ENCODE assay signal across 15 cellular contexts in the genomic region with DNA sequence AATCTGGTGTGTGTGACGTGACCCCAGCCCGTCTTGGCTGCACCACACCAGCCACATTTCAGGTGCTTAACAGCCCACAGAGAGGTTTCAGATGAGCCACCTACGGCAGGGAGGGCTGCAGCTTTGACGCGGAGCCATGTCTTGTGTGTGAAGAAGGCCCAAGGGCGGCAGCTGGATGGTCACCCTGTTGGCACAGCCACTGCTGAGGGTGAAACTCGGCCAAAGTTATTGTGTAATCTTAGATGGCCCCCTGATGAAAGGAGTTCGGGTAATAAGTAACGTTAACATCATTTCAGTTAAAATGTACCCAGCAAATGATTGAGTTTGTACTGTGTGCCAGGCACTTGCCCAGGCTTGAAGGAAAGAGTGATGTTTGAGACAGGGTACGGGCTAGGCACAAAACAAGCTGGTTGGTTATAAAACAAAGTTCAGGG.
DNase-seq lines count a peak whose midpoint lies in the region; ATAC-seq, FAIRE-seq and TF ChIP-seq lines count a peak whose summit lies in the region.
"Had no signal": no experiment of that assay in that cellular context is flagged by ENCODE, and none has a peak within 500 bp of the region (broad histone marks: within the 10 kb centered on the region; RNA-seq: fewer than 3 reads in every experiment).

No MANE protein-coding gene starts in this region.

- FAIRE-seq in HepG2 (lab: Jason Lieb, UNC): no peak
- FAIRE-seq: GM18507 had no signal

- TF ChIP-seq EP300 in HepG2 (IDR thresholded peaks at IDR 0.05; ENCODE audit: low read depth in 2 of 2, low read length in 2 of 2): no peak
- TF ChIP-seq EP300 in HepG2 (CRISPR knock-in tag; IDR thresholded peaks at IDR 0.05; ENCODE audit: borderline replicate concordance): no peak

- H3K27ac Mint-ChIP-seq in glutamatergic neuron (ENCODE audit: unreplicated experiment): no peak overlapping the region

- peaks cover 2% of the 10 kb centered on the region for H3K27me3 Mint-ChIP-seq in glutamatergic neuron (ENCODE audit: unreplicated experiment)

- CTCF ChIA-PET in HepG2 (lab: Yijun Ruan, JAX; ENCODE audit: low intra/inter-chr PET ratio, low total read pairs): no interaction called here

- H3K79me2 ChIP-seq in HepG2 (ENCODE audit: insufficient read depth, low read length): no peaks in the 10 kb centered on the region

- peak overlapping the region in 1 of 2 donors; percentile 70 for H3K27ac ChIP-seq in right atrium auricular region
- no peak overlapping the region for H3K27ac ChIP-seq in right cardiac atrium (ENCODE audit: low read length)
- H3K27ac ChIP-seq in RWPE2 (ENCODE audit: poor library complexity, severe bottlenecking): peak overlapping the region; percentile 74
- no peak overlapping the region for H3K27ac ChIP-seq in HepG2 (ENCODE audit: extremely low read length, insufficient read depth, low read length)
- H3K27ac ChIP-seq: dorsolateral prefrontal cortex, tibial artery had no signal

- H3K36me3 ChIP-seq in right atrium auricular region: peaks cover 46% of the 10 kb centered on the region
- peaks cover 86% of the 10 kb centered on the region for H3K36me3 ChIP-seq in RWPE2 (ENCODE audit: low read depth)
- peaks cover 62 to 93% of the 10 kb centered on the region in 2 experiments for H3K36me3 ChIP-seq in HepG2 (replicated peaks in 1 of 2; ENCODE audit: control insufficient read depth in 1 of 2, insufficient read depth in 2 of 2, low read length in 2 of 2)

- H3K27me3 ChIP-seq in right atrium auricular region (no peaks in the 10 kb centered on the region), right cardiac atrium (ENCODE audit: control insufficient read depth, insufficient read depth) (no peaks in the 10 kb centered on the region), RWPE2 (ENCODE audit: insufficient read depth, poor library complexity, severe bottlenecking) (no peaks in the 10 kb centered on the region), HepG2 (ENCODE audit: control insufficient read depth in 1 of 2, insufficient read depth in 2 of 2, low read length in 2 of 2) (no peaks in the 10 kb centered on the region)
- H3K27me3 ChIP-seq: tibial artery had no signal

- no peak overlapping the region for H3K4me3 Mint-ChIP-seq in glutamatergic neuron (ENCODE audit: unreplicated experiment)

- H3K9me3 ChIP-seq in right atrium auricular region (no peaks in the 10 kb centered on the region), right cardiac atrium (ENCODE audit: control insufficient read depth, low read length) (no peaks in the 10 kb centered on the region), RWPE2 (ENCODE audit: severe bottlenecking) (no peaks in the 10 kb centered on the region), HepG2 (ENCODE audit: low read length) (no peaks in the 10 kb centered on the region)
- H3K9me3 ChIP-seq: tibial artery had no signal

- H3K4me1 ChIP-seq in right atrium auricular region (peaks cover 0 to 59% of the 10 kb centered on the region in 2 donors), right cardiac atrium (ENCODE audit: control insufficient read depth, insufficient read depth, low read length) (peaks cover 17% of the 10 kb centered on the region), RWPE2 (ENCODE audit: insufficient read depth, poor library complexity, severe bottlenecking) (peaks cover 28% of the 10 kb centered on the region), HepG2 (ENCODE audit: insufficient read depth, low read length) (peaks cover 32% of the 10 kb centered on the region)
- H3K4me1 ChIP-seq: tibial artery had no signal

- H3K9me3 Mint-ChIP-seq in glutamatergic neuron (ENCODE audit: unreplicated experiment): no peaks in the 10 kb centered on the region

- no peak overlapping the region for H3K4me2 ChIP-seq in HepG2 (ENCODE audit: low read depth, low read length)

- H4K20me1 ChIP-seq in HepG2 (ENCODE audit: insufficient read depth, low read length): peaks cover 2% of the 10 kb centered on the region; the same call in 1 of the 2 replicates

- TF ChIP-seq CTCF in right atrium auricular region (IDR thresholded peaks at IDR 0.05) (no peak), RWPE2 (IDR thresholded peaks at IDR 0.05; ENCODE audit: poor library complexity, severe bottlenecking) (no peak), HepG2 (CRISPR knock-in tag; IDR thresholded peaks at IDR 0.05) (no peak), glutamatergic neuron (IDR thresholded peaks at IDR 0.05; ENCODE audit: partially characterized antibody, unreplicated experiment) (no peak), foreskin fibroblast (IDR thresholded peaks at IDR 0.05; ENCODE audit: low read depth, low read length) (no peak)

- no peak for TF ChIP-seq POLR2A in HepG2 (IDR thresholded peaks at IDR 0.05; ENCODE audit: insufficient read depth in 1 of 2, low read depth in 2 of 2, low read length in 2 of 2)

- ATAC-seq in right cardiac atrium: no peak
- ATAC-seq in RWPE2 (ENCODE audit: low read depth): no peak
- ATAC-seq in HepG2: no peak
- ATAC-seq in HG02798 (IDR thresholded peaks at IDR 0.05; ENCODE audit: poor library complexity, unreplicated experiment): no peak

- H3K4me1 Mint-ChIP-seq in glutamatergic neuron (ENCODE audit: low read depth, unreplicated experiment): peaks cover 4% of the 10 kb centered on the region

- 83% methylated on average over 10 of the region's 10 CpGs for WGBS in right cardiac atrium
- 84% methylated on average over 10 of the region's 10 CpGs for WGBS in HepG2 (ENCODE audit: low lambda C conversion rate)

- POLR2A ChIA-PET in HepG2 (lab: Yijun Ruan, JAX): no interaction called here

- intact Hi-C loops in right cardiac atrium (cut with DNase I) (no loop called here), HepG2 (cut with micrococcal nuclease; ENCODE audit: unreplicated experiment) (no loop called here)

- DNase-seq in right atrium auricular region (ENCODE audit: low spot score) (peak; percentile 52), right cardiac atrium (no peak), RWPE2 (ENCODE audit: low spot score) (no peak), HepG2 (ENCODE audit: low spot score) (no peak), glutamatergic neuron (no peak), SIG-M5 (lab: John Stamatoyannopoulos, UW) (no peak), foreskin fibroblast (no peak)
- DNase-seq: activated CD4-positive, alpha-beta T cell treated with anti-CD3 and anti-CD28 coated beads, Interleukin-2, amount 50 U/mL, for 4 hours; dorsolateral prefrontal cortex; mesendoderm; NCI-H2081 treated with DMSO at 0.1 percent for 48 hours; retina; tibial artery had no signal

- no peak overlapping the region for H3K9ac ChIP-seq in HepG2 (ENCODE audit: insufficient read depth, low read depth, low read length)

- in situ Hi-C loops in HepG2 (cut with HindIII; ENCODE audit: extremely low pct_ligation_motif_present, low pct_unique_long_range_greater_than_20kb): no loop called here

- BruUV-seq in HepG2 (replicated peaks; lab: Mats Ljungman, UMichigan): no TSS peak

- TF ChIP-seq RAD21 in HepG2 (CRISPR knock-in tag; IDR thresholded peaks at IDR 0.05): no peak

- H3K4me3 ChIP-seq in right atrium auricular region (no peak overlapping the region), right cardiac atrium (ENCODE audit: low read length) (no peak overlapping the region), RWPE2 (ENCODE audit: severe bottlenecking) (no peak overlapping the region), HepG2 (replicated peaks in 1 of 3; ENCODE audit: insufficient read depth in 1 of 3, low read depth in 2 of 3, low read length in 3 of 3) (no peak overlapping the region), foreskin fibroblast (ENCODE audit: low read depth in 1 of 2, low read length in 2 of 2) (no peak overlapping the region)
- H3K4me3 ChIP-seq: dorsolateral prefrontal cortex, tibial artery had no signal

- no peak overlapping the region for H2AFZ ChIP-seq in HepG2 (ENCODE audit: low read length)

- no peaks in the 10 kb centered on the region for H3K36me3 Mint-ChIP-seq in glutamatergic neuron (ENCODE audit: unreplicated experiment)

TF ChIP-seq in HepG2, 621 proteins besides CTCF, POLR2A, EP300 and RAD21:
- no peak for TF ChIP-seq ZNF678 (CRISPR knock-in tag; IDR thresholded peaks at IDR 0.05)
- TF ChIP-seq FIP1L1 (IDR thresholded peaks at IDR 0.05; ENCODE audit: borderline replicate concordance, insufficient read depth, low read depth, low read length): 0 out of 2 replicates have a peak, but pooled peaks have one; percentile 47
- no peak for TF ChIP-seq ZNF207 (IDR thresholded peaks at IDR 0.05; ENCODE audit: borderline replicate concordance)
- TF ChIP-seq ZNF7 (CRISPR knock-in tag; IDR thresholded peaks at IDR 0.05): no peak
- TF ChIP-seq RBM22 (optimal IDR thresholded peaks at IDR 0.05; ENCODE audit: low read length): peak; percentile 80
- no peak for TF ChIP-seq ELF1 (CRISPR knock-in tag; IDR thresholded peaks at IDR 0.05)
- peak; percentile 3 for TF ChIP-seq TEAD3 (CRISPR knock-in tag; optimal IDR thresholded peaks at IDR 0.05; ENCODE audit: borderline replicate concordance)
- TF ChIP-seq PCBP1 (IDR thresholded peaks at IDR 0.05; ENCODE audit: borderline replicate concordance, low read depth, low read length): no peak
- peak; percentile 62 for TF ChIP-seq CEBPB (IDR thresholded peaks at IDR 0.05; ENCODE audit: borderline replicate concordance, low read depth, low read length)
